ENCODE assay signal across 3 cellular contexts in genomic region chr2:187985195-187985594, GRCh38.
TF ChIP-seq lines count a peak whose summit lies in the region.

No MANE protein-coding gene starts in this region.

TF ChIP-seq in GM23338, 12 proteins besides CTCF, POLR2A, EP300 and RAD21:
- TF ChIP-seq EZH2phosphoT487 (IDR thresholded peaks at IDR 0.05; ENCODE audit: unreplicated experiment): no peak

TF ChIP-seq in IMR-90, 13 proteins besides CTCF, POLR2A, EP300 and RAD21:
- TF ChIP-seq RFX5 (IDR thresholded peaks at IDR 0.05; ENCODE audit: low read depth, low read length): no peak

TF ChIP-seq in H1, 55 proteins besides CTCF, POLR2A, EP300 and RAD21:
- TF ChIP-seq FOSL1 (IDR thresholded peaks at IDR 0.05; ENCODE audit: insufficient read depth, low read depth, low read length): no peak
- TF ChIP-seq RNF2 (IDR thresholded peaks at IDR 0.05; ENCODE audit: borderline replicate concordance, low read depth, low read length, missing control alignments, poor library complexity, severe bottlenecking): no peak
- TF ChIP-seq E2F6 (IDR thresholded peaks at IDR 0.05): no peak
- TF ChIP-seq MAFK (IDR thresholded peaks at IDR 0.05; ENCODE audit: low read depth, low read length): no peak
- no peak for TF ChIP-seq SAP30 (IDR thresholded peaks at IDR 0.05; ENCODE audit: insufficient read depth, insufficient replicate concordance, low read length)
- no peak for TF ChIP-seq SIRT6 (IDR thresholded peaks at IDR 0.05; ENCODE audit: low read length)
